Comparison of ENCODE assay signal across 17 cellular contexts in the genomic region with DNA sequence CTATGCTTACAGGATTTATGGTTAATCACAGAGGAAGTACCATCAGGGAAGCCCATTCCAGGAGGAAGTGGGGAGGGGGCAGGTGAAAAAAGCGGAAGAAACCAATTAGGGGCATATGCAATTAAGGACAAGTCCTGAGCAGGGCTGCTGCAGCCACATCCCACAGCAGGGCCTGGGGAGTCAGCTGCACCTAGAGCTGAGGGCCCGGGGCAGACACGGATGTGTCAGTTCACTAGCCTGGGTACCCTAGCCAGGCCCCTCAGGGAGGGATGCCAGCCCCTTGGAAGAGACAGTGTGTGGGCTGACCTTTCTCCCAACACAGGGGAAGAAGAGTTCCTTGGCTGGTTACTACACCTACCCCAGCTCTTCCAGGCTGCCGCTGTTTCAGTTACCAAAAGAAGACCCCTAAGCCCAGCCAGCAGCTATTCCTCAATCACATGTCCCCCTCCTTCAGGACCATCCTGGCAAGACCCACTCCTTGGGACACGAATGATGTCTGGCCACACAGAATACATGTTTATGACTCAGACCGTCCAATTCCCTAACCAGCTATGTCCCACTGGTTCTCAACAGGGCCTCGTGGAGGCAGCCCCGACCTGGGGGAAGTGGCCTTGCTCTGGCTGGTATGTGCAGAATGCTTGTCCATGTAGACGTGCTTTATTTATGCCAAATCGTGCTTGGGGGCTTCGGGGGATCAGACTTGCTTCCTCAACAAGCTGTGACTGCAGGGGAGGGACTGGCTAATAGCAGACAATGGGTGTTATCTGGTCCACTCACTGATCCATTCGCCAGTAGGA.
"Had no signal": no experiment of that assay in that cellular context is flagged by ENCODE, and none has a peak within 500 bp of the region (broad histone marks: within the 10 kb centered on the region; RNA-seq: fewer than 3 reads in every experiment).

No MANE protein-coding gene starts in this region.

- DNase-seq: activated B cell treated with CpG ODN at 0.5 μM for 24 hours; activated CD4-positive, alpha-beta memory T cell treated with anti-CD3 and anti-CD28 coated beads for 36 hours; activated CD4-positive, alpha-beta T cell treated with anti-CD3 and anti-CD28 coated beads for 4 hours; activated T-cell treated with anti-CD3 and anti-CD28 coated beads, Interleukin-2, amount 50 U/mL, for 1 hour; amniotic stem cell; foreskin fibroblast; pancreas; stimulated activated CD4-positive, alpha-beta T cell treated with anti-CD3 and anti-CD28 coated beads, Interleukin-4, amount 100 ng/mL, for 4 hours; T-cell; thyroid gland had no signal

- H3K36me3 Mint-ChIP-seq: activated CD4-positive, alpha-beta memory T cell treated with anti-CD3 and anti-CD28 coated beads for 36 hours; activated naive CD8-positive, alpha-beta T cell; stimulated activated memory B cell treated with anti-CD40 and anti-IgM and Interleukin-4, amounts not matched to agents 10 μg/mL and 1 μg/mL and 100 μg/mL, for 72 hours; T-cell had no signal

- H3K27ac Mint-ChIP-seq: activated B cell treated with CpG ODN at 0.5 μM for 24 hours; activated CD4-positive, alpha-beta memory T cell treated with anti-CD3 and anti-CD28 coated beads for 36 hours; activated naive CD8-positive, alpha-beta T cell; activated T-helper 2 cell treated with anti-CD3 and anti-CD28 coated beads, Interferon-gamma antibody, Interleukin-2, Interleukin-4, amounts not matched to agents 10 μg/mL and 5 μg/mL and 100 μg/mL, durations not matched to agents 14 hours and 24 hours and 36 hours; stimulated activated memory B cell treated with anti-CD40 and anti-IgM and Interleukin-4, amounts not matched to agents 10 μg/mL and 1 μg/mL and 100 μg/mL, for 72 hours; T-cell had no signal

- H3K9me3 ChIP-seq: pancreas, right lobe of liver, thyroid gland had no signal

- H3K4me3 ChIP-seq: dorsolateral prefrontal cortex, lung, pancreas, right lobe of liver, thyroid gland had no signal

- H3K27me3 Mint-ChIP-seq: activated B cell treated with CpG ODN at 0.5 μM for 24 hours; stimulated activated memory B cell treated with anti-CD40 and anti-IgM and Interleukin-4, amounts not matched to agents 10 μg/mL and 1 μg/mL and 100 μg/mL, for 72 hours had no signal

- H3K4me1 Mint-ChIP-seq: activated B cell treated with CpG ODN at 0.5 μM for 24 hours; stimulated activated memory B cell treated with anti-CD40 and anti-IgM and Interleukin-4, amounts not matched to agents 10 μg/mL and 1 μg/mL and 100 μg/mL, for 72 hours; T-cell had no signal

- H3K9me3 Mint-ChIP-seq: activated B cell treated with CpG ODN at 0.5 μM for 24 hours; activated CD4-positive, alpha-beta memory T cell treated with anti-CD3 and anti-CD28 coated beads for 36 hours; activated T-helper 2 cell treated with anti-CD3 and anti-CD28 coated beads, Interferon-gamma antibody, Interleukin-2, Interleukin-4, amounts not matched to agents 10 μg/mL and 5 μg/mL and 100 μg/mL, durations not matched to agents 14 hours and 24 hours and 36 hours; T-cell had no signal

- H3K27ac ChIP-seq: pancreas, right lobe of liver, thyroid gland had no signal

- H3K4me3 Mint-ChIP-seq: activated B cell treated with CpG ODN at 0.5 μM for 24 hours; activated CD4-positive, alpha-beta memory T cell treated with anti-CD3 and anti-CD28 coated beads for 36 hours; activated naive CD8-positive, alpha-beta T cell; stimulated activated memory B cell treated with anti-CD40 and anti-IgM and Interleukin-4, amounts not matched to agents 10 μg/mL and 1 μg/mL and 100 μg/mL, for 72 hours; T-cell had no signal

- H3K4me1 ChIP-seq: right lobe of liver, thyroid gland had no signal

- H3K36me3 ChIP-seq: right lobe of liver, thyroid gland had no signal

- H3K27me3 ChIP-seq: dorsolateral prefrontal cortex, pancreas, right lobe of liver, thyroid gland had no signal

- ATAC-seq: pancreas; right lobe of liver; SK-N-SH treated with all-trans-retinoic acid at 6 μM for 48 hours; stimulated activated memory B cell treated with anti-CD40 and anti-IgM and Interleukin-4, amounts not matched to agents 10 μg/mL and 1 μg/mL and 100 μg/mL, for 72 hours; T-cell had no signal
